1 cellular context compared by ENCODE assay signal in the genomic region with DNA sequence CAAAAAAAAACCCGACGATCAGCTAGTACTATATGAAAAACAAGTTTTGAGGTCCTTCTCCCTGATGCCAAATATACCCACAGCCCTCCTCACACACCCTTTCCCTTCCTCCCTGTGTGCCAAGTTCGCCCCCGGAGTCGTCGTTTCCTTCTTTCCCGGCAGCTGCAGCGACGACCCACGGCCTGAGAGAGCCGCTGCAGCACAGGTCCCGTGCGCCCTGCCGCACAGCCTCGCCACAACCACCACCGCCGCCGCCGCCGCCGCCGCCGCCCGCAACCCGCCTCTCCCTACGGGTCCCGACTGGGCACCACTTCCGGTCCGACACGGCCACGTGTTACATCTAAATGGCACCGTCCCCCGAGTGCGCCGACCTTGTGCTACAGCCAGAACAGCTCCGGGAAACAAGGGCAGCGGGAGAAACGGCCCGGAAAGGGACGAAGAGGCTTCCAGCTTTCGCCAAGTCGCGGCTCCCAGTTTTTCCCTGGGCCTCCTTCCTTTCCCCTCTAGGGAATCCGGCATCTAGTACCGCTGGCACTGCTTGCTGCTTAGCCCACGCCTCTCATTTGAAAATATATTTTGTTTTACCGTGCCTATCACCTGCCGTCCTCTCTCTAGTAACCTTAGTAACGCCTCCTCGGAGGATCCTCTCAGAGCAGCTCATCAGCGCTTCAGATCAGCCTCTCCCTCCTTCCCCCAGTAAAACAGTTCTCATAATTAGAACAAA.
A peak's percentile ranks its signal among the peaks of the same experiment; 100 is the strongest.
TF ChIP-seq lines count a peak whose summit lies in the region.

A gene with protein sequence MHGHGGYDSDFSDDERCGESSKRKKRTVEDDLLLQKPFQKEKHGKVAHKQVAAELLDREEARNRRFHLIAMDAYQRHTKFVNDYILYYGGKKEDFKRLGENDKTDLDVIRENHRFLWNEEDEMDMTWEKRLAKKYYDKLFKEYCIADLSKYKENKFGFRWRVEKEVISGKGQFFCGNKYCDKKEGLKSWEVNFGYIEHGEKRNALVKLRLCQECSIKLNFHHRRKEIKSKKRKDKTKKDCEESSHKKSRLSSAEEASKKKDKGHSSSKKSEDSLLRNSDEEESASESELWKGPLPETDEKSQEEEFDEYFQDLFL (minus strand): TSS at position 315 of the 724 bp plus-strand sequence. CDS start 2,486 bp downstream, outside the sequence.

TF ChIP-seq in HepG2, 621 proteins besides CTCF, POLR2A, EP300 and RAD21 (continued from another document and continues in another):
- TF ChIP-seq, protein P1, sequence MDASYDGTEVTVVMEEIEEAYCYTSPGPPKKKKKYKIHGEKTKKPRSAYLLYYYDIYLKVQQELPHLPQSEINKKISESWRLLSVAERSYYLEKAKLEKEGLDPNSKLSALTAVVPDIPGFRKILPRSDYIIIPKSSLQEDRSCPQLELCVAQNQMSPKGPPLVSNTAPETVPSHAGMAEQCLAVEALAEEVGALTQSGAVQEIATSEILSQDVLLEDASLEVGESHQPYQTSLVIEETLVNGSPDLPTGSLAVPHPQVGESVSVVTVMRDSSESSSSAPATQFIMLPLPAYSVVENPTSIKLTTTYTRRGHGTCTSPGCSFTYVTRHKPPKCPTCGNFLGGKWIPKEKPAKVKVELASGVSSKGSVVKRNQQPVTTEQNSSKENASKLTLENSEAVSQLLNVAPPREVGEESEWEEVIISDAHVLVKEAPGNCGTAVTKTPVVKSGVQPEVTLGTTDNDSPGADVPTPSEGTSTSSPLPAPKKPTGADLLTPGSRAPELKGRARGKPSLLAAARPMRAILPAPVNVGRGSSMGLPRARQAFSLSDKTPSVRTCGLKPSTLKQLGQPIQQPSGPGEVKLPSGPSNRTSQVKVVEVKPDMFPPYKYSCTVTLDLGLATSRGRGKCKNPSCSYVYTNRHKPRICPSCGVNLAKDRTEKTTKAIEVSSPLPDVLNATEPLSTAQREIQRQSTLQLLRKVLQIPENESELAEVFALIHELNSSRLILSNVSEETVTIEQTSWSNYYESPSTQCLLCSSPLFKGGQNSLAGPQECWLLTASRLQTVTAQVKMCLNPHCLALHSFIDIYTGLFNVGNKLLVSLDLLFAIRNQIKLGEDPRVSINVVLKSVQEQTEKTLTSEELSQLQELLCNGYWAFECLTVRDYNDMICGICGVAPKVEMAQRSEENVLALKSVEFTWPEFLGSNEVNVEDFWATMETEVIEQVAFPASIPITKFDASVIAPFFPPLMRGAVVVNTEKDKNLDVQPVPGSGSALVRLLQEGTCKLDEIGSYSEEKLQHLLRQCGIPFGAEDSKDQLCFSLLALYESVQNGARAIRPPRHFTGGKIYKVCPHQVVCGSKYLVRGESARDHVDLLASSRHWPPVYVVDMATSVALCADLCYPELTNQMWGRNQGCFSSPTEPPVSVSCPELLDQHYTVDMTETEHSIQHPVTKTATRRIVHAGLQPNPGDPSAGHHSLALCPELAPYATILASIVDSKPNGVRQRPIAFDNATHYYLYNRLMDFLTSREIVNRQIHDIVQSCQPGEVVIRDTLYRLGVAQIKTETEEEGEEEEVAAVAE (CRISPR knock-in tag; IDR thresholded peaks at IDR 0.05; ENCODE audit: borderline replicate concordance), result peak; percentile 78; the same call in 1 of the 2 replicates
- TF ChIP-seq, protein P2, sequence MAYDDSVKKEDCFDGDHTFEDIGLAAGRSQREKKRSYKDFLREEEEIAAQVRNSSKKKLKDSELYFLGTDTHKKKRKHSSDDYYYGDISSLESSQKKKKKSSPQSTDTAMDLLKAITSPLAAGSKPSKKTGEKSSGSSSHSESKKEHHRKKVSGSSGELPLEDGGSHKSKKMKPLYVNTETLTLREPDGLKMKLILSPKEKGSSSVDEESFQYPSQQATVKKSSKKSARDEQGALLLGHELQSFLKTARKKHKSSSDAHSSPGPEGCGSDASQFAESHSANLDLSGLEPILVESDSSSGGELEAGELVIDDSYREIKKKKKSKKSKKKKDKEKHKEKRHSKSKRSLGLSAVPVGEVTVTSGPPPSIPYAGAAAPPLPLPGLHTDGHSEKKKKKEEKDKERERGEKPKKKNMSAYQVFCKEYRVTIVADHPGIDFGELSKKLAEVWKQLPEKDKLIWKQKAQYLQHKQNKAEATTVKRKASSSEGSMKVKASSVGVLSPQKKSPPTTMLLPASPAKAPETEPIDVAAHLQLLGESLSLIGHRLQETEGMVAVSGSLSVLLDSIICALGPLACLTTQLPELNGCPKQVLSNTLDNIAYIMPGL (CRISPR knock-in tag; IDR thresholded peaks at IDR 0.05; ENCODE audit: borderline replicate concordance in 1 of 2, low read depth in 1 of 2), result peak; percentile 96 to 97
- TF ChIP-seq NFKBIZ (CRISPR knock-in tag; IDR thresholded peaks at IDR 0.05), result no peak
- no peak for TF ChIP-seq ZFP62 (CRISPR knock-in tag; IDR thresholded peaks at IDR 0.05)
- TF ChIP-seq ZNF552 (CRISPR knock-in tag; IDR thresholded peaks at IDR 0.05; ENCODE audit: borderline replicate concordance), result peak; percentile 74; the same call in 1 of the 2 replicates
- TF ChIP-seq RORA (CRISPR knock-in tag; IDR thresholded peaks at IDR 0.05), result no peak
- TF ChIP-seq, protein P3, sequence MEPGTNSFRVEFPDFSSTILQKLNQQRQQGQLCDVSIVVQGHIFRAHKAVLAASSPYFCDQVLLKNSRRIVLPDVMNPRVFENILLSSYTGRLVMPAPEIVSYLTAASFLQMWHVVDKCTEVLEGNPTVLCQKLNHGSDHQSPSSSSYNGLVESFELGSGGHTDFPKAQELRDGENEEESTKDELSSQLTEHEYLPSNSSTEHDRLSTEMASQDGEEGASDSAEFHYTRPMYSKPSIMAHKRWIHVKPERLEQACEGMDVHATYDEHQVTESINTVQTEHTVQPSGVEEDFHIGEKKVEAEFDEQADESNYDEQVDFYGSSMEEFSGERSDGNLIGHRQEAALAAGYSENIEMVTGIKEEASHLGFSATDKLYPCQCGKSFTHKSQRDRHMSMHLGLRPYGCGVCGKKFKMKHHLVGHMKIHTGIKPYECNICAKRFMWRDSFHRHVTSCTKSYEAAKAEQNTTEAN (CRISPR knock-in tag; conservative IDR thresholded peaks at IDR 0.05), result no peak
- no peak for TF ChIP-seq SATB2 (CRISPR knock-in tag; IDR thresholded peaks at IDR 0.05)
- peak; percentile 96 for TF ChIP-seq TGIF2 (CRISPR knock-in tag; IDR thresholded peaks at IDR 0.05)
- TF ChIP-seq, protein P4, sequence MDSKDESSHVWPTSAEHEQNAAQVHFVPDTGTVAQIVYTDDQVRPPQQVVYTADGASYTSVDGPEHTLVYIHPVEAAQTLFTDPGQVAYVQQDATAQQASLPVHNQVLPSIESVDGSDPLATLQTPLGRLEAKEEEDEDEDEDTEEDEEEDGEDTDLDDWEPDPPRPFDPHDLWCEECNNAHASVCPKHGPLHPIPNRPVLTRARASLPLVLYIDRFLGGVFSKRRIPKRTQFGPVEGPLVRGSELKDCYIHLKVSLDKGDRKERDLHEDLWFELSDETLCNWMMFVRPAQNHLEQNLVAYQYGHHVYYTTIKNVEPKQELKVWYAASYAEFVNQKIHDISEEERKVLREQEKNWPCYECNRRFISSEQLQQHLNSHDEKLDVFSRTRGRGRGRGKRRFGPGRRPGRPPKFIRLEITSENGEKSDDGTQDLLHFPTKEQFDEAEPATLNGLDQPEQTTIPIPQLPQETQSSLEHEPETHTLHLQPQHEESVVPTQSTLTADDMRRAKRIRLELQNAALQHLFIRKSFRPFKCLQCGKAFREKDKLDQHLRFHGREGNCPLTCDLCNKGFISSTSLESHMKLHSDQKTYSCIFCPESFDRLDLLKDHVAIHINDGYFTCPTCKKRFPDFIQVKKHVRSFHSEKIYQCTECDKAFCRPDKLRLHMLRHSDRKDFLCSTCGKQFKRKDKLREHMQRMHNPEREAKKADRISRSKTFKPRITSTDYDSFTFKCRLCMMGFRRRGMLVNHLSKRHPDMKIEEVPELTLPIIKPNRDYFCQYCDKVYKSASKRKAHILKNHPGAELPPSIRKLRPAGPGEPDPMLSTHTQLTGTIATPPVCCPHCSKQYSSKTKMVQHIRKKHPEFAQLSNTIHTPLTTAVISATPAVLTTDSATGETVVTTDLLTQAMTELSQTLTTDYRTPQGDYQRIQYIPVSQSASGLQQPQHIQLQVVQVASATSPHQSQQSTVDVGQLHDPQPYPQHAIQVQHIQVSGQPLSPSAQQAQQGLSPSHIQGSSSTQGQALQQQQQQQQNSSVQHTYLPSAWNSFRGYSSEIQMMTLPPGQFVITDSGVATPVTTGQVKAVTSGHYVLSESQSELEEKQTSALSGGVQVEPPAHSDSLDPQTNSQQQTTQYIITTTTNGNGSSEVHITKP (CRISPR knock-in tag; IDR thresholded peaks at IDR 0.05; ENCODE audit: low read depth), result peak; percentile 70; the same call in 1 of the 2 replicates
- peak; percentile 78; the same call in 1 of the 2 replicates for TF ChIP-seq FOXA3 (CRISPR knock-in tag; IDR thresholded peaks at IDR 0.05)
- no peak for TF ChIP-seq ZNF367 (CRISPR knock-in tag; IDR thresholded peaks at IDR 0.05; ENCODE audit: borderline replicate concordance)
- peak; percentile 85 for TF ChIP-seq YY1 (IDR thresholded peaks at IDR 0.05; ENCODE audit: insufficient read depth, insufficient replicate concordance, low read depth, low read length)
- no peak for TF ChIP-seq CHD4 (IDR thresholded peaks at IDR 0.05; ENCODE audit: borderline replicate concordance, low read length)
- TF ChIP-seq JARID2 (CRISPR knock-in tag; IDR thresholded peaks at IDR 0.05; ENCODE audit: insufficient replicate concordance), result peak; percentile 62
- TF ChIP-seq, protein P5, sequence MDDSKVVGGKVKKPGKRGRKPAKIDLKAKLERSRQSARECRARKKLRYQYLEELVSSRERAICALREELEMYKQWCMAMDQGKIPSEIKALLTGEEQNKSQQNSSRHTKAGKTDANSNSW (CRISPR knock-in tag; IDR thresholded peaks at IDR 0.05; ENCODE audit: borderline replicate concordance), result peak; percentile 64; the same call in 1 of the 2 replicates
- peak; percentile 88; the same call in 1 of the 2 replicates for TF ChIP-seq ZFP1 (CRISPR knock-in tag; IDR thresholded peaks at IDR 0.05)
- TF ChIP-seq, protein P6, sequence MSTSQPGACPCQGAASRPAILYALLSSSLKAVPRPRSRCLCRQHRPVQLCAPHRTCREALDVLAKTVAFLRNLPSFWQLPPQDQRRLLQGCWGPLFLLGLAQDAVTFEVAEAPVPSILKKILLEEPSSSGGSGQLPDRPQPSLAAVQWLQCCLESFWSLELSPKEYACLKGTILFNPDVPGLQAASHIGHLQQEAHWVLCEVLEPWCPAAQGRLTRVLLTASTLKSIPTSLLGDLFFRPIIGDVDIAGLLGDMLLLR (CRISPR knock-in tag; IDR thresholded peaks at IDR 0.05), result 0 out of 2 replicates have a peak, but pooled peaks have one; percentile 35
- peak; percentile 75; the same call in 1 of the 2 replicates for TF ChIP-seq RELA (CRISPR knock-in tag; IDR thresholded peaks at IDR 0.05)
- no peak for TF ChIP-seq NFYC (CRISPR knock-in tag; IDR thresholded peaks at IDR 0.05)
- peak; percentile 96 for TF ChIP-seq REPIN1 (CRISPR knock-in tag; IDR thresholded peaks at IDR 0.05; ENCODE audit: borderline replicate concordance, low read depth)
- TF ChIP-seq, protein P7, sequence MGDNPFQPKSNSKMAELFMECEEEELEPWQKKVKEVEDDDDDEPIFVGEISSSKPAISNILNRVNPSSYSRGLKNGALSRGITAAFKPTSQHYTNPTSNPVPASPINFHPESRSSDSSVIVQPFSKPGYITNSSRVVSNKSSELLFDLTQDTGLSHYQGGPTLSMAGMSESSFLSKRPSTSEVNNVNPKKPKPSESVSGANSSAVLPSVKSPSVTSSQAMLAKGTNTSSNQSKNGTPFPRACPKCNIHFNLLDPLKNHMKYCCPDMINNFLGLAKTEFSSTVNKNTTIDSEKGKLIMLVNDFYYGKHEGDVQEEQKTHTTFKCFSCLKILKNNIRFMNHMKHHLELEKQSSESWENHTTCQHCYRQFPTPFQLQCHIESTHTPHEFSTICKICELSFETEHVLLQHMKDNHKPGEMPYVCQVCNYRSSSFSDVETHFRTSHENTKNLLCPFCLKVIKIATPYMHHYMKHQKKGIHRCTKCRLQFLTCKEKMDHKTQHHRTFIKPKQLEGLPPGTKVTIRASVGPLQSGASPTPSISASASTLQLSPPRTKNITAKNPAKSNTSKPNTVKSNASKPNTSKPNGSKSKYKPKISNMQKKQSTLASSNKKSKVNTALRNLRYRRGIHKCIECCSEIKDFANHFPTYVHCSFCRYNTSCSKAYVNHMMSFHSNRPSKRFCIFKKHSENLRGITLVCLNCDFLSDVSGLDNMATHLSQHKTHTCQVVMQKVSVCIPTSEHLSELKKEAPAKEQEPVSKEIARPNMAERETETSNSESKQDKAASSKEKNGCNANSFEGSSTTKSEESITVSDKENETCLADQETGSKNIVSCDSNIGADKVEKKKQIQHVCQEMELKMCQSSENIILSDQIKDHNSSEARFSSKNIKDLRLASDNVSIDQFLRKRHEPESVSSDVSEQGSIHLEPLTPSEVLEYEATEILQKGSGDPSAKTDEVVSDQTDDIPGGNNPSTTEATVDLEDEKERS (CRISPR knock-in tag; IDR thresholded peaks at IDR 0.05), result peak; percentile 89
- TF ChIP-seq ZZZ3 (CRISPR knock-in tag; IDR thresholded peaks at IDR 0.05; ENCODE audit: borderline replicate concordance), result peak; percentile 98
- peak; percentile 76 for TF ChIP-seq NR2F6 (IDR thresholded peaks at IDR 0.05)
- TF ChIP-seq NR2F6 (CRISPR knock-in tag; IDR thresholded peaks at IDR 0.05), result peak; percentile 91
- 0 out of 2 replicates have a peak, but pooled peaks have one; percentile 83 for TF ChIP-seq ZNF33B (CRISPR knock-in tag; IDR thresholded peaks at IDR 0.05)
- TF ChIP-seq, protein P8, sequence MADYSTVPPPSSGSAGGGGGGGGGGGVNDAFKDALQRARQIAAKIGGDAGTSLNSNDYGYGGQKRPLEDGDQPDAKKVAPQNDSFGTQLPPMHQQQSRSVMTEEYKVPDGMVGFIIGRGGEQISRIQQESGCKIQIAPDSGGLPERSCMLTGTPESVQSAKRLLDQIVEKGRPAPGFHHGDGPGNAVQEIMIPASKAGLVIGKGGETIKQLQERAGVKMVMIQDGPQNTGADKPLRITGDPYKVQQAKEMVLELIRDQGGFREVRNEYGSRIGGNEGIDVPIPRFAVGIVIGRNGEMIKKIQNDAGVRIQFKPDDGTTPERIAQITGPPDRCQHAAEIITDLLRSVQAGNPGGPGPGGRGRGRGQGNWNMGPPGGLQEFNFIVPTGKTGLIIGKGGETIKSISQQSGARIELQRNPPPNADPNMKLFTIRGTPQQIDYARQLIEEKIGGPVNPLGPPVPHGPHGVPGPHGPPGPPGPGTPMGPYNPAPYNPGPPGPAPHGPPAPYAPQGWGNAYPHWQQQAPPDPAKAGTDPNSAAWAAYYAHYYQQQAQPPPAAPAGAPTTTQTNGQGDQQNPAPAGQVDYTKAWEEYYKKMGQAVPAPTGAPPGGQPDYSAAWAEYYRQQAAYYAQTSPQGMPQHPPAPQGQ (CRISPR knock-in tag; IDR thresholded peaks at IDR 0.05; ENCODE audit: borderline replicate concordance), result peak; percentile 83; the same call in 1 of the 2 replicates
- peak; percentile 58 for TF ChIP-seq ZFP36 (IDR thresholded peaks at IDR 0.05; ENCODE audit: borderline replicate concordance, low read depth, low read length, partially characterized antibody)
- TF ChIP-seq ZNF44 (CRISPR knock-in tag; IDR thresholded peaks at IDR 0.05), result peak; percentile 78; the same call in 1 of the 2 replicates
- peak; percentile 75 for TF ChIP-seq RBFOX2 (IDR thresholded peaks at IDR 0.05; ENCODE audit: low read depth, low read length)
- peak; percentile 84 for TF ChIP-seq ZFX (CRISPR knock-in tag; IDR thresholded peaks at IDR 0.05; ENCODE audit: low read depth)
- 0 out of 2 replicates have a peak, but pooled peaks have one; percentile 82 for TF ChIP-seq TSC22D2 (CRISPR knock-in tag; IDR thresholded peaks at IDR 0.05; ENCODE audit: borderline replicate concordance)
- peak; percentile 97 for TF ChIP-seq ZNF619 (CRISPR knock-in tag; IDR thresholded peaks at IDR 0.05)
- TF ChIP-seq NKX3-1 (CRISPR knock-in tag; IDR thresholded peaks at IDR 0.05), result no peak
- TF ChIP-seq, protein P9, sequence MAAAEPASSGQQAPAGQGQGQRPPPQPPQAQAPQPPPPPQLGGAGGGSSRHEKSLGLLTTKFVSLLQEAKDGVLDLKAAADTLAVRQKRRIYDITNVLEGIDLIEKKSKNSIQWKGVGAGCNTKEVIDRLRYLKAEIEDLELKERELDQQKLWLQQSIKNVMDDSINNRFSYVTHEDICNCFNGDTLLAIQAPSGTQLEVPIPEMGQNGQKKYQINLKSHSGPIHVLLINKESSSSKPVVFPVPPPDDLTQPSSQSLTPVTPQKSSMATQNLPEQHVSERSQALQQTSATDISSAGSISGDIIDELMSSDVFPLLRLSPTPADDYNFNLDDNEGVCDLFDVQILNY (CRISPR knock-in tag; conservative IDR thresholded peaks at IDR 0.05), result no peak
